Comparison of ENCODE assay signal across 9 cellular contexts in the genomic region with DNA sequence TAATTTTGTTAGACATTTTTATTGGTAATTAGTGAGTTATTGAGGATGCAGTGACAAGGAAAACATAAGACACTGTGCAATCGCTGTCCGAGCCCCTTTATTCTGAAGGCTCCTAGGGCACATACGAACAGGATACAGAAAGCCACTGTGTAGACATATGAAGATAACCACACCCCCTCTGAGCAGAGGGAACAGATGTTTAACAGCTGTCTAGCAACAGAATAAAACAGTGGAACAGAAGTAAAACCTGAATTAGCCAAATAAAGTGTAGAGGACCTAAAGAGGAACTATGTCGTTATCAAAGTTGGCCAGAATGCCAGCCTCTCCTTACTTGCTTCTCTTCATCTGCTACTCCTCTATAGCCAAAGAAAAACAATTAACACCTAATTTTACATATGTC. TPM values are rescaled to one million over a fixed set of nuclear protein-coding genes. Genes with fewer than 3 reads are reported as not detected.
DNase-seq lines count a peak whose midpoint lies in the region; FAIRE-seq and TF ChIP-seq lines count a peak whose summit lies in the region.
"Had no signal": no experiment of that assay in that cellular context is flagged by ENCODE, and none has a peak within 500 bp of the region (broad histone marks: within the 10 kb centered on the region; RNA-seq: fewer than 3 reads in every experiment).

No MANE protein-coding gene starts in this region.

- no peak for FAIRE-seq in kidney (lab: Jason Lieb, UNC)

- H3K27ac ChIP-seq in HEK293 (ENCODE audit: extremely low read depth, low read depth, low read length) (no peak overlapping the region), SJCRH30 (peak overlapping the region; percentile 75), right atrium auricular region (peak overlapping the region; percentile 75 to 81), vagina (peak overlapping the region; percentile 68), kidney (ENCODE audit: low read depth in 2 of 2, low read length in 2 of 2) (no peak overlapping the region)
- H3K27ac ChIP-seq: epithelial cell of prostate had no signal

- H3K9me3 ChIP-seq in HEK293 (ENCODE audit: control insufficient read depth, insufficient read depth, low read depth, low read length) = no peaks in the 10 kb centered on the region
- H3K9me3 ChIP-seq in SJCRH30 (replicated peaks) = no peaks in the 10 kb centered on the region
- H3K9me3 ChIP-seq in right atrium auricular region = no peaks in the 10 kb centered on the region
- no peaks in the 10 kb centered on the region for H3K9me3 ChIP-seq in vagina
- no peaks in the 10 kb centered on the region for H3K9me3 ChIP-seq in kidney (ENCODE audit: control insufficient read depth in 1 of 2, low read length in 2 of 2)

- intact Hi-C loops in vagina (cut with DNase I) = loop anchor here (5.0 kb wide), 1 partner anchor 43 kb away; the partner anchor contains the start of gene CYTH3
- intact Hi-C loops in kidney (cut with DNase I) = no loop called here
- intact Hi-C loops in head of caudate nucleus (cut with DNase I) = no loop called here

- H3K4me3 ChIP-seq in HEK293 (ENCODE audit: low read depth, low read length) = no peak overlapping the region
- peak overlapping the region; percentile 53 for H3K4me3 ChIP-seq in SJCRH30
- peak overlapping the region in 1 of 2 donors; percentile 14 for H3K4me3 ChIP-seq in right atrium auricular region
- H3K4me3 ChIP-seq in vagina = no peak overlapping the region
- peak overlapping the region in 1 of 2 donors; percentile 12 for H3K4me3 ChIP-seq in kidney (ENCODE audit: low read length in 2 of 2)

- H3K27me3 ChIP-seq in SJCRH30 (no peaks in the 10 kb centered on the region), right atrium auricular region (no peaks in the 10 kb centered on the region), vagina (no peaks in the 10 kb centered on the region)

- no peak for TF ChIP-seq POLR2A in vagina (IDR thresholded peaks at IDR 0.05)

- H3K4me1 ChIP-seq in HEK293 (ENCODE audit: control insufficient read depth, insufficient read depth, low read length) = peaks cover 16% of the 10 kb centered on the region
- H3K4me1 ChIP-seq in SJCRH30 = peaks cover 22% of the 10 kb centered on the region
- H3K4me1 ChIP-seq in right atrium auricular region = peaks cover 0 to 92% of the 10 kb centered on the region in 2 donors
- H3K4me1 ChIP-seq in vagina = peaks cover 58% of the 10 kb centered on the region
- H3K4me1 ChIP-seq in kidney (ENCODE audit: control insufficient read depth in 1 of 2, insufficient read depth in 1 of 2, low read depth in 1 of 2, low read length in 2 of 2) = peaks cover 19 to 20% of the 10 kb centered on the region in 2 donors

- POLR2A ChIA-PET in GM10248 (lab: Yijun Ruan, JAX) (interaction anchor here (0.6 kb wide), 1 partner anchor 11 kb away, joined by 4 read pairs; no protein-coding TSS in a partner anchor), HEK293 (lab: Yijun Ruan, JAX) (no interaction called here)

- DNase-seq in GM10248 (ENCODE audit: extremely low spot score) (peak; percentile 68), SJCRH30 (peak; percentile 65 to 84), right atrium auricular region (ENCODE audit: low spot score) (no peak), vagina (ENCODE audit: extremely low spot score in 2 of 2) (no peak), kidney (no peak), head of caudate nucleus (no peak)
- no peak for DNase-seq in stimulated activated CD4-positive, alpha-beta T cell treated with anti-CD3 and anti-CD28 coated beads, Interleukin-12 subunit alpha, Interleukin-12 subunit beta, amount 100 ng/mL, for 4 hours

- H3K36me3 ChIP-seq in HEK293 (ENCODE audit: control insufficient read depth in 2 of 2, insufficient read depth in 1 of 2, low read length in 2 of 2) = no peaks in the 10 kb centered on the region
- H3K36me3 ChIP-seq in SJCRH30 = no peaks in the 10 kb centered on the region
- H3K36me3 ChIP-seq in right atrium auricular region = no peaks in the 10 kb centered on the region
- no peaks in the 10 kb centered on the region for H3K36me3 ChIP-seq in vagina
- no peaks in the 10 kb centered on the region for H3K36me3 ChIP-seq in kidney (ENCODE audit: control insufficient read depth in 1 of 2, insufficient read depth in 2 of 2, low read length in 2 of 2)

- CTCF ChIA-PET in GM10248 (lab: Yijun Ruan, JAX) (interaction anchor here (1.1 kb wide), 1 partner anchor 23 kb away, joined by 3 read pairs; no protein-coding TSS in a partner anchor), HEK293 (lab: Yijun Ruan, JAX) (no interaction called here)

- TF ChIP-seq CTCF in GM10248 (IDR thresholded peaks at IDR 0.05; ENCODE audit: control extremely low read depth, extremely low read depth, low read depth, missing control alignments) = no peak
- no peak for TF ChIP-seq CTCF in HEK293 (tag by site-specific recombination; IDR thresholded peaks at IDR 0.05)
- no peak for TF ChIP-seq CTCF in right atrium auricular region (IDR thresholded peaks at IDR 0.05)
- TF ChIP-seq CTCF in vagina (IDR thresholded peaks at IDR 0.05) = no peak
- no peak for TF ChIP-seq CTCF in kidney (IDR thresholded peaks at IDR 0.05; ENCODE audit: borderline replicate concordance, extremely low read depth, insufficient read depth)

- no peak overlapping the region for H3K9ac ChIP-seq in kidney (ENCODE audit: low read length in 2 of 2)

TF ChIP-seq in HEK293, 187 proteins besides CTCF, POLR2A, EP300 and RAD21:
- TF ChIP-seq ZNF394 (tag by site-specific recombination; IDR thresholded peaks at IDR 0.05; ENCODE audit: borderline replicate concordance) (0 out of 2 replicates have a peak, but pooled peaks have one; percentile 20), SETDB1 (IDR thresholded peaks at IDR 0.05; ENCODE audit: insufficient read length, low read length) (no peak)

RNA-seq across cellular contexts. Expression of gene CYTH3, which starts 43.6 kb away (rescaled TPM):
- 17.2 and 19.2 TPM in 2 replicates for total RNA-seq in SJCRH30 (2014; rRNA removed; shearing (Covaris generic))
- 10 to 100 TPM; 27.2 to 34.0 TPM for total RNA-seq in right atrium auricular region
- total RNA-seq in vagina = 29.5 TPM
- total RNA-seq in kidney = 18.5 TPM
- 9.1 TPM for polyA plus RNA-seq in kidney (ENCODE audit: insufficient read depth, low read depth, low replicate concordance)

Comparison
In these comparisons a context has a peak if more than half of its experiments do, and no peak if none do; other contexts are left out.
1. DNase-seq: peak in GM10248 (single experiment) and SJCRH30 (2 of 2); none in right atrium auricular region (single experiment), vagina (0 of 2), stimulated activated CD4-positive, alpha-beta T cell treated with anti-CD3 and anti-CD28 coated beads, Interleukin-12 subunit alpha, Interleukin-12 subunit beta, amount 100 ng/mL, for 4 hours (single experiment), kidney (single experiment) and head of caudate nucleus (0 of 42).
2. H3K27ac ChIP-seq: peak in SJCRH30 (single experiment), right atrium auricular region (2 of 2) and vagina (single experiment); none in HEK293 (single experiment) and kidney (0 of 2).